Comparison of ENCODE assay signal across 7 cellular contexts in the genomic region with DNA sequence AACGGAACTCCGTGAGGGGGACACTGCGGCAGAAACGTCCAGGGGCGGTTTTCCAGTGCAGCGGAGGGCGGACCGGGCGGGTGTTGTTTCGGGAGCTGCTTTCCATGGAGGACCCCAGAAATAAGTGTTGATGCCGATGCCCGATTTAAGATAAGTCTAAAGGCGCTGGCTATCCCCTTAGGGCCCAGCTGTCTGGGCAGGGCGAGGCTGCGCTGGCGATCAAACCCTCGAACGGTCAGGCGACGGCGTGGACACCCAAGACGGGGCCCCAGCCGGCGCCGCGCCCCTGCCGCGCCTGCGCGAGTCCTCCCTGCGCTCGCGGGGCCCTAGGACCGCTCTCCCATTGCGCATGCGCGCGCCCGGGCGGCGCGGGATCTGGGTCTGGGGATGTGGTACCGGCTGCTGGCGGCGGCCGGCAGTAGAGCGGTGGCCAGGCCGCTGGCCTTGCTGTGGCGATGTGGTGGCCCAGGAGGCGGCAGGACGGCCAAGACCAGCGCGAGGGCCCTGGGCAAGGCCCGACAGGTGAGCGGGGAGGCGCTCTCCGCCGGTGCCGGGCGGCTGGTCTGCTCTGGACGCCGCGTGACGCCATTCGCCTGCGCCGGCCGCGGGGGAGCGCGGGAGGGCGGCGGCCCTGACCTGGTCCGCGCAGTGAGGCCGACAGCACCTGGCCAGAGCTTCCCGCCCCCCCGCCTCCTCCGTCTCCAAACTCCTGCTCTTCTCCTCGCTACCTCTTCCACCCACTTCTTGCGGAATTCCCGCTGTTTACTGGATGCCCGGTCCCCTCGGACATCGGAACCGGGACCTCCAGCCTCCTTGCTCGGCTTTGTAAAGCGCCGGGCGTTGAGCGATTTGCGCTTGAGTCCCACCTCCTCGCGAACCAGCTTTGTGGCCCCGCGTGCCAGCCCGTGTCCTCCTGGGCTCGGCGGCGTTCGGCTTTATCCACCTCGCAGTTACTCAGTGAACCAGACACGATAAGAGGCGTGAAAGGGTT. TPM values are rescaled to one million over a fixed set of nuclear protein-coding genes. Genes with fewer than 3 reads are reported as not detected.
A peak's percentile ranks its signal among the peaks of the same experiment; 100 is the strongest.
DNase-seq lines count a peak whose midpoint lies in the region; ATAC-seq and TF ChIP-seq lines count a peak whose summit lies in the region.

No MANE protein-coding gene starts in this region.

- DNase-seq in NCI-H146 treated with DMSO at 0.1 percent for 48 hours (lab: John Stamatoyannopoulos, UW; ENCODE audit: unreplicated experiment), result peak; percentile 28
- peak; percentile 79 for DNase-seq in T1000 (lab: John Stamatoyannopoulos, UW)
- peak; percentile 92 for DNase-seq in astrocyte of the spinal cord (ENCODE audit: low read depth, low spot score)
- DNase-seq in iPS DF 19.7 (ENCODE audit: low read depth, low spot score), result peak; percentile 33
- DNase-seq in sciatic nerve (ENCODE audit: low spot score), result peak; percentile 95

- intact Hi-C loops in sciatic nerve (cut with DNase I), result no loop called here

- no peak for TF ChIP-seq CTCF in astrocyte of the spinal cord (IDR thresholded peaks at IDR 0.05; ENCODE audit: low read depth, low read length)

- ATAC-seq in GM18502 (IDR thresholded peaks at IDR 0.05; ENCODE audit: poor library complexity, unreplicated experiment) (peak; percentile 86), HG02870 (IDR thresholded peaks at IDR 0.05; ENCODE audit: unreplicated experiment) (peak; percentile 79), sciatic nerve (peak; percentile 97)

- in situ Hi-C loops in astrocyte of the spinal cord (cut with HindIII; ENCODE audit: low sequenced_read_pairs), result no loop called here

- H3K4me3 ChIP-seq in astrocyte of the spinal cord (ENCODE audit: low read depth, low read length), result peak overlapping the region; percentile 96

RNA-seq across cellular contexts. Expression of a gene that starts 24.0 kb away (rescaled TPM):
- total RNA-seq in sciatic nerve, result 60.2 TPM

RNA-seq across cellular contexts. Expression of a gene that starts 46.7 kb away (rescaled TPM):
- 1.8 TPM for total RNA-seq in sciatic nerve

RNA-seq across cellular contexts. Expression of a gene that starts 49.4 kb away (rescaled TPM):
- 2.0 TPM for total RNA-seq in sciatic nerve

RNA-seq across cellular contexts. Expression of a gene that starts 53.9 kb away (rescaled TPM):
- 5.8 TPM for total RNA-seq in sciatic nerve

Comparison
In these comparisons a context has a peak if more than half of its experiments do, and no peak if none do; other contexts are left out.
1. Peak in every context shown above with its lines: DNase-seq, ATAC-seq and H3K4me3 ChIP-seq.
2. DNase-seq: peak in every context shown above with its lines; median percentile 95 in sciatic nerve; 92 in astrocyte of the spinal cord; 79 in T1000; 33 in iPS DF 19.7; 28 in NCI-H146 treated with DMSO at 0.1 percent for 48 hours.